21 cellular contexts compared by ENCODE assay signal in genomic region chr6:160477901-160478300, GRCh38.
DNase-seq lines count a peak whose midpoint lies in the region; ATAC-seq and TF ChIP-seq lines count a peak whose summit lies in the region.
"Had no signal": no experiment of that assay in that cellular context is flagged by ENCODE, and none has a peak within 500 bp of the region (broad histone marks: within the 10 kb centered on the region; RNA-seq: fewer than 3 reads in every experiment).

No MANE protein-coding gene starts in this region.

- TF ChIP-seq CTCF in RWPE2 (IDR thresholded peaks at IDR 0.05; ENCODE audit: poor library complexity, severe bottlenecking) (no peak), choroid plexus epithelial cell (conservative IDR thresholded peaks at IDR 0.05; ENCODE audit: low read depth, low read length) (no peak), progenitor cell of endocrine pancreas (IDR thresholded peaks at IDR 0.05; ENCODE audit: unreplicated experiment) (no peak), left lung (IDR thresholded peaks at IDR 0.05) (no peak)

- peaks cover 16% of the 10 kb centered on the region for H3K36me3 Mint-ChIP-seq in progenitor cell of endocrine pancreas (ENCODE audit: insufficient read depth)

- no peaks in the 10 kb centered on the region for H3K4me1 Mint-ChIP-seq in progenitor cell of endocrine pancreas (ENCODE audit: low read depth)

- no peaks in the 10 kb centered on the region for H4K20me1 ChIP-seq in GM23248 (ENCODE audit: insufficient read depth)

- no peaks in the 10 kb centered on the region for H3K27me3 Mint-ChIP-seq in progenitor cell of endocrine pancreas
- H3K27me3 Mint-ChIP-seq: CD8-positive, alpha-beta memory T cell had no signal

- 79 to 83% methylated on average over 8 of the region's 8 CpGs for WGBS in GM23248 (ENCODE audit: low coverage in 1 of 2, low lambda C conversion rate in 2 of 2, missing lambda C conversion rate in 2 of 2), 2 experiments

- no peak overlapping the region for H3K27ac Mint-ChIP-seq in progenitor cell of endocrine pancreas
- H3K27ac Mint-ChIP-seq: CD8-positive, alpha-beta memory T cell had no signal

- H3K4me1 ChIP-seq in GM23248 (ENCODE audit: insufficient read depth) (no peaks in the 10 kb centered on the region), RWPE2 (ENCODE audit: insufficient read depth, poor library complexity, severe bottlenecking) (no peaks in the 10 kb centered on the region), left lung (no peaks in the 10 kb centered on the region)
- H3K4me1 ChIP-seq: SJCRH30 had no signal

- H3K9me2 ChIP-seq in GM23248 (ENCODE audit: insufficient read depth): no peaks in the 10 kb centered on the region

- no peak overlapping the region for H3K9ac ChIP-seq in GM23248
- H3K9ac ChIP-seq: KMS-11 had no signal

- H3K9me3 Mint-ChIP-seq in progenitor cell of endocrine pancreas (ENCODE audit: low read depth): peaks cover 5% of the 10 kb centered on the region

- intact Hi-C loops in left lung (cut with DNase I): no loop called here

- DNase-seq in GM23248 (peak; percentile 2), RWPE2 (ENCODE audit: low spot score) (no peak), choroid plexus epithelial cell (ENCODE audit: low read depth) (peak; percentile 5), progenitor cell of endocrine pancreas (ENCODE audit: low spot score, unreplicated experiment) (no peak), left lung (no peak)
- DNase-seq: ACHN; Calu3; CD8-positive, alpha-beta memory T cell; DMS153; GDM1; IMR-90; NCI-H1417; NCI-H187; NCI-H446; NCI-H526; RPMI8226; SJCRH30 had no signal

- H3F3A ChIP-seq in GM23248 (ENCODE audit: insufficient read depth): no peaks in the 10 kb centered on the region

- no peak overlapping the region for H2AFZ ChIP-seq in GM23248

- ATAC-seq in RWPE2 (ENCODE audit: low read depth): peak; percentile 91
- no peak for ATAC-seq in GM21529 (IDR thresholded peaks at IDR 0.05; ENCODE audit: unreplicated experiment)
- no peak for ATAC-seq in GM18861 (IDR thresholded peaks at IDR 0.05; ENCODE audit: unreplicated experiment)
- no peak for ATAC-seq in left lung

- no peak overlapping the region for H3K4me3 Mint-ChIP-seq in progenitor cell of endocrine pancreas (ENCODE audit: low read depth)
- H3K4me3 Mint-ChIP-seq: CD8-positive, alpha-beta memory T cell had no signal

- H3K4me2 ChIP-seq in GM23248 (ENCODE audit: unreplicated experiment): no peak overlapping the region
- H3K4me2 ChIP-seq: KMS-11 had no signal

- no peaks in the 10 kb centered on the region for H3K27me3 ChIP-seq in GM23248 (replicated peaks; ENCODE audit: insufficient read depth)
- H3K27me3 ChIP-seq in RWPE2 (ENCODE audit: insufficient read depth, poor library complexity, severe bottlenecking): no peaks in the 10 kb centered on the region
- no peaks in the 10 kb centered on the region for H3K27me3 ChIP-seq in left lung
- H3K27me3 ChIP-seq: SJCRH30 had no signal

- H3K36me3 ChIP-seq in GM23248 (ENCODE audit: low read depth) (no peaks in the 10 kb centered on the region), RWPE2 (ENCODE audit: low read depth) (no peaks in the 10 kb centered on the region), left lung (no peaks in the 10 kb centered on the region)
- H3K36me3 ChIP-seq: SJCRH30 had no signal

- no peaks in the 10 kb centered on the region for H3K9me3 ChIP-seq in GM23248 (ENCODE audit: low read depth)
- no peaks in the 10 kb centered on the region for H3K9me3 ChIP-seq in RWPE2 (ENCODE audit: severe bottlenecking)
- H3K9me3 ChIP-seq in left lung: no peaks in the 10 kb centered on the region
- H3K9me3 ChIP-seq: SJCRH30 had no signal

- H3K4me3 ChIP-seq in GM23248: no peak overlapping the region
- no peak overlapping the region for H3K4me3 ChIP-seq in RWPE2 (ENCODE audit: severe bottlenecking)
- no peak overlapping the region for H3K4me3 ChIP-seq in choroid plexus epithelial cell (ENCODE audit: low read depth, low read length)
- H3K4me3 ChIP-seq in left lung: no peak overlapping the region
- H3K4me3 ChIP-seq: SJCRH30 had no signal

- H3K79me2 ChIP-seq in GM23248 (ENCODE audit: insufficient read depth): no peaks in the 10 kb centered on the region

- in situ Hi-C loops in GM23248 (cut with MboI): no loop called here

- H3K27ac ChIP-seq in GM23248: no peak overlapping the region
- H3K27ac ChIP-seq in RWPE2 (ENCODE audit: poor library complexity, severe bottlenecking): no peak overlapping the region
- H3K27ac ChIP-seq in left lung: no peak overlapping the region
- H3K27ac ChIP-seq: C4-2B, KMS-11, SJCRH30 had no signal

Comparison
In these comparisons a context has a peak if more than half of its experiments do, and no peak if none do; other contexts are left out.
1. DNase-seq: peak in GM23248 (single experiment) and choroid plexus epithelial cell (single experiment); none in RWPE2 (single experiment), progenitor cell of endocrine pancreas (single experiment) and left lung (0 of 2).